Comparison of ENCODE assay signal across 1 cellular context in the genomic region with DNA sequence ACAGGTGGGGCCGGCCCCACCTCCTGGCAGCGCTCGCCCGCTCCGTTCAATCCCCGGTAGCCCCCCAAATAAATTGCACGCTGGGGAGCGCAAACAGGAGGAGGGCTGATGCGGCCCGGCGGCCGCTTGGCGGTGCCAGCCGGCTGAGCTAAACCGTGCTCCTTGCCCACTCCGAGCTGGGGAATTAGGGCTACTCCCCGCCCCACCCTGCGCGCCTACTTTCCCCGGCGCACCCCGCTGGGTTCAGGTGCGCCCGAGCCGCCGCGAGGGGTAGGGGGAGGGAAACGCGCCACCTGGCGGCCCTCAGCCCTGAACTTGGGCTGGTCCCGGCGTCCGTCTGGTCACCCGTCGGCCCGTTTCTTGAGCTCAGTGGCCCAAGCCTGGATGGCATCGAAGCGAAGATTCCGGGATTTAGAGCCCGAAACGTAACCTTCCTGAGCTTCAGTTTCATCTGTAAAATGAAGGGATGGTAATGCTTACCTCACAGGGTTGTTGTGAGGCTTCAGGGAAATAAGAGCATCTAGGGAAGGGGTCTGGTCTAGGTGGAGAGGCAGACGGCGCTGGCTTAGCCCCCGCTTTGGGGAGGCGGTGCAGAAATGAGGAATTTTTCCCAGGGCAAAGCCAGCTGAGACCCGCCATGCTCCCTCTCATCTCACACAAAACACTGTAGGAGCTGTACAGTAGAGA.
TF ChIP-seq lines count a peak whose summit lies in the region.

No MANE protein-coding gene starts in this region.

TF ChIP-seq in K562, 482 proteins besides CTCF, POLR2A, EP300 and RAD21 (continued from another document and continues in another):
- TF ChIP-seq SIRT6 (IDR thresholded peaks at IDR 0.05; ENCODE audit: low read depth, low read length) (no peak), SRF (CRISPR knock-in tag; IDR thresholded peaks at IDR 0.05) (peak in 1 of 2 experiments; percentile 53; a peak in 1 of 4 replicates), BRF1 (IDR thresholded peaks at IDR 0.05; ENCODE audit: borderline replicate concordance, extremely low read depth, insufficient read length) (no peak), ADNP (tag; IDR thresholded peaks at IDR 0.05) (no peak), ZNF586 (CRISPR knock-in tag; conservative IDR thresholded peaks at IDR 0.05) (no peak), HLTF (IDR thresholded peaks at IDR 0.05) (no peak), ZNF668 (CRISPR knock-in tag; IDR thresholded peaks at IDR 0.05) (no peak), ZNF140 (CRISPR knock-in tag; IDR thresholded peaks at IDR 0.05) (no peak), HMG20A (CRISPR knock-in tag; conservative IDR thresholded peaks at IDR 0.05) (no peak), BCOR (IDR thresholded peaks at IDR 0.05) (peak; percentile 73), CSDE1 (IDR thresholded peaks at IDR 0.05) (no peak), CBX2 (IDR thresholded peaks at IDR 0.05; ENCODE audit: insufficient read depth, low read length, poor library complexity, severe bottlenecking) (no peak), ELF2 (CRISPR knock-in tag; IDR thresholded peaks at IDR 0.05) (no peak), ZNF253 (CRISPR knock-in tag; conservative IDR thresholded peaks at IDR 0.05) (no peak), IRF2 (CRISPR knock-in tag; IDR thresholded peaks at IDR 0.05) (no peak), FOXK1 (CRISPR knock-in tag; IDR thresholded peaks at IDR 0.05; ENCODE audit: borderline replicate concordance) (peak; percentile 59; the same call in 1 of the 2 replicates), ZC3H4 (CRISPR knock-in tag; IDR thresholded peaks at IDR 0.05; ENCODE audit: borderline replicate concordance) (no peak), CHD4 (IDR thresholded peaks at IDR 0.05; ENCODE audit: insufficient read depth, insufficient replicate concordance, low read depth, low read length, poor library complexity, severe bottlenecking) (no peak), RBM22 (IDR thresholded peaks at IDR 0.05; ENCODE audit: low read depth, low read length, poor library complexity, severe bottlenecking) (peak; percentile 33), ESRRA (IDR thresholded peaks at IDR 0.05; ENCODE audit: borderline replicate concordance, low read depth) (no peak), ZC3H11A (IDR thresholded peaks at IDR 0.05; ENCODE audit: low read depth, low read length) (no peak), CBX3 (IDR thresholded peaks at IDR 0.05; ENCODE audit: borderline replicate concordance in 1 of 2, low read length in 2 of 2) (no peak)
- TF ChIP-seq, protein P1, sequence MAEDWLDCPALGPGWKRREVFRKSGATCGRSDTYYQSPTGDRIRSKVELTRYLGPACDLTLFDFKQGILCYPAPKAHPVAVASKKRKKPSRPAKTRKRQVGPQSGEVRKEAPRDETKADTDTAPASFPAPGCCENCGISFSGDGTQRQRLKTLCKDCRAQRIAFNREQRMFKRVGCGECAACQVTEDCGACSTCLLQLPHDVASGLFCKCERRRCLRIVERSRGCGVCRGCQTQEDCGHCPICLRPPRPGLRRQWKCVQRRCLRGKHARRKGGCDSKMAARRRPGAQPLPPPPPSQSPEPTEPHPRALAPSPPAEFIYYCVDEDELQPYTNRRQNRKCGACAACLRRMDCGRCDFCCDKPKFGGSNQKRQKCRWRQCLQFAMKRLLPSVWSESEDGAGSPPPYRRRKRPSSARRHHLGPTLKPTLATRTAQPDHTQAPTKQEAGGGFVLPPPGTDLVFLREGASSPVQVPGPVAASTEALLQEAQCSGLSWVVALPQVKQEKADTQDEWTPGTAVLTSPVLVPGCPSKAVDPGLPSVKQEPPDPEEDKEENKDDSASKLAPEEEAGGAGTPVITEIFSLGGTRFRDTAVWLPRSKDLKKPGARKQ (CRISPR knock-in tag; IDR thresholded peaks at IDR 0.05), result no peak
- TF ChIP-seq, protein P2, sequence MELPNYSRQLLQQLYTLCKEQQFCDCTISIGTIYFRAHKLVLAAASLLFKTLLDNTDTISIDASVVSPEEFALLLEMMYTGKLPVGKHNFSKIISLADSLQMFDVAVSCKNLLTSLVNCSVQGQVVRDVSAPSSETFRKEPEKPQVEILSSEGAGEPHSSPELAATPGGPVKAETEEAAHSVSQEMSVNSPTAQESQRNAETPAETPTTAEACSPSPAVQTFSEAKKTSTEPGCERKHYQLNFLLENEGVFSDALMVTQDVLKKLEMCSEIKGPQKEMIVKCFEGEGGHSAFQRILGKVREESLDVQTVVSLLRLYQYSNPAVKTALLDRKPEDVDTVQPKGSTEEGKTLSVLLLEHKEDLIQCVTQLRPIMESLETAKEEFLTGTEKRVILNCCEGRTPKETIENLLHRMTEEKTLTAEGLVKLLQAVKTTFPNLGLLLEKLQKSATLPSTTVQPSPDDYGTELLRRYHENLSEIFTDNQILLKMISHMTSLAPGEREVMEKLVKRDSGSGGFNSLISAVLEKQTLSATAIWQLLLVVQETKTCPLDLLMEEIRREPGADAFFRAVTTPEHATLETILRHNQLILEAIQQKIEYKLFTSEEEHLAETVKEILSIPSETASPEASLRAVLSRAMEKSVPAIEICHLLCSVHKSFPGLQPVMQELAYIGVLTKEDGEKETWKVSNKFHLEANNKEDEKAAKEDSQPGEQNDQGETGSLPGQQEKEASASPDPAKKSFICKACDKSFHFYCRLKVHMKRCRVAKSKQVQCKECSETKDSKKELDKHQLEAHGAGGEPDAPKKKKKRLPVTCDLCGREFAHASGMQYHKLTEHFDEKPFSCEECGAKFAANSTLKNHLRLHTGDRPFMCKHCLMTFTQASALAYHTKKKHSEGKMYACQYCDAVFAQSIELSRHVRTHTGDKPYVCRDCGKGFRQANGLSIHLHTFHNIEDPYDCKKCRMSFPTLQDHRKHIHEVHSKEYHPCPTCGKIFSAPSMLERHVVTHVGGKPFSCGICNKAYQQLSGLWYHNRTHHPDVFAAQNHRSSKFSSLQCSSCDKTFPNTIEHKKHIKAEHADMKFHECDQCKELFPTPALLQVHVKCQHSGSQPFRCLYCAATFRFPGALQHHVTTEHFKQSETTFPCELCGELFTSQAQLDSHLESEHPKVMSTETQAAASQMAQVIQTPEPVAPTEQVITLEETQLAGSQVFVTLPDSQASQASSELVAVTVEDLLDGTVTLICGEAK (IDR thresholded peaks at IDR 0.05), result peak; percentile 20; the same call in 1 of the 2 replicates
- TF ChIP-seq, protein P2 (CRISPR knock-in tag; IDR thresholded peaks at IDR 0.05), result no peak
- TF ChIP-seq, protein P3, sequence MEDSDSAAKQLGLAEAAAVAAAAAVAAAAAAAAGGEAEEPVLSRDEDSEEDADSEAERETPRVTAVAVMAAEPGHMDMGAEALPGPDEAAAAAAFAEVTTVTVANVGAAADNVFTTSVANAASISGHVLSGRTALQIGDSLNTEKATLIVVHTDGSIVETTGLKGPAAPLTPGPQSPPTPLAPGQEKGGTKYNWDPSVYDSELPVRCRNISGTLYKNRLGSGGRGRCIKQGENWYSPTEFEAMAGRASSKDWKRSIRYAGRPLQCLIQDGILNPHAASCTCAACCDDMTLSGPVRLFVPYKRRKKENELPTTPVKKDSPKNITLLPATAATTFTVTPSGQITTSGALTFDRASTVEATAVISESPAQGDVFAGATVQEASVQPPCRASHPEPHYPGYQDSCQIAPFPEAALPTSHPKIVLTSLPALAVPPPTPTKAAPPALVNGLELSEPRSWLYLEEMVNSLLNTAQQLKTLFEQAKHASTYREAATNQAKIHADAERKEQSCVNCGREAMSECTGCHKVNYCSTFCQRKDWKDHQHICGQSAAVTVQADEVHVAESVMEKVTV (CRISPR knock-in tag; IDR thresholded peaks at IDR 0.05), result peak; percentile 69
- TF ChIP-seq, protein P4, sequence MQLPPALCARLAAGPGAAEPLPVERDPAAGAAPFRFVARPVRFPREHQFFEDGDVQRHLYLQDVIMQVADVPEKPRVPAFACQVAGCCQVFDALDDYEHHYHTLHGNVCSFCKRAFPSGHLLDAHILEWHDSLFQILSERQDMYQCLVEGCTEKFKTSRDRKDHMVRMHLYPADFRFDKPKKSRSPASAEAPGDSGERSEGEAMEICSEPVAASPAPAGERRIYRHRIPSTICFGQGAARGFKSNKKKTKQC (CRISPR knock-in tag; IDR thresholded peaks at IDR 0.05), result peak; percentile 33; the same call in 1 of the 2 replicates
- TF ChIP-seq, protein P5, sequence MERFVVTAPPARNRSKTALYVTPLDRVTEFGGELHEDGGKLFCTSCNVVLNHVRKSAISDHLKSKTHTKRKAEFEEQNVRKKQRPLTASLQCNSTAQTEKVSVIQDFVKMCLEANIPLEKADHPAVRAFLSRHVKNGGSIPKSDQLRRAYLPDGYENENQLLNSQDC (CRISPR knock-in tag; IDR thresholded peaks at IDR 0.05), result no peak
- TF ChIP-seq, protein P6, sequence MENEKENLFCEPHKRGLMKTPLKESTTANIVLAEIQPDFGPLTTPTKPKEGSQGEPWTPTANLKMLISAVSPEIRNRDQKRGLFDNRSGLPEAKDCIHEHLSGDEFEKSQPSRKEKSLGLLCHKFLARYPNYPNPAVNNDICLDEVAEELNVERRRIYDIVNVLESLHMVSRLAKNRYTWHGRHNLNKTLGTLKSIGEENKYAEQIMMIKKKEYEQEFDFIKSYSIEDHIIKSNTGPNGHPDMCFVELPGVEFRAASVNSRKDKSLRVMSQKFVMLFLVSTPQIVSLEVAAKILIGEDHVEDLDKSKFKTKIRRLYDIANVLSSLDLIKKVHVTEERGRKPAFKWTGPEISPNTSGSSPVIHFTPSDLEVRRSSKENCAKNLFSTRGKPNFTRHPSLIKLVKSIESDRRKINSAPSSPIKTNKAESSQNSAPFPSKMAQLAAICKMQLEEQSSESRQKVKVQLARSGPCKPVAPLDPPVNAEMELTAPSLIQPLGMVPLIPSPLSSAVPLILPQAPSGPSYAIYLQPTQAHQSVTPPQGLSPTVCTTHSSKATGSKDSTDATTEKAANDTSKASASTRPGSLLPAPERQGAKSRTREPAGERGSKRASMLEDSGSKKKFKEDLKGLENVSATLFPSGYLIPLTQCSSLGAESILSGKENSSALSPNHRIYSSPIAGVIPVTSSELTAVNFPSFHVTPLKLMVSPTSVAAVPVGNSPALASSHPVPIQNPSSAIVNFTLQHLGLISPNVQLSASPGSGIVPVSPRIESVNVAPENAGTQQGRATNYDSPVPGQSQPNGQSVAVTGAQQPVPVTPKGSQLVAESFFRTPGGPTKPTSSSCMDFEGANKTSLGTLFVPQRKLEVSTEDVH (IDR thresholded peaks at IDR 0.05; ENCODE audit: low read depth, partially characterized antibody), result no peak
- TF ChIP-seq, protein P7, sequence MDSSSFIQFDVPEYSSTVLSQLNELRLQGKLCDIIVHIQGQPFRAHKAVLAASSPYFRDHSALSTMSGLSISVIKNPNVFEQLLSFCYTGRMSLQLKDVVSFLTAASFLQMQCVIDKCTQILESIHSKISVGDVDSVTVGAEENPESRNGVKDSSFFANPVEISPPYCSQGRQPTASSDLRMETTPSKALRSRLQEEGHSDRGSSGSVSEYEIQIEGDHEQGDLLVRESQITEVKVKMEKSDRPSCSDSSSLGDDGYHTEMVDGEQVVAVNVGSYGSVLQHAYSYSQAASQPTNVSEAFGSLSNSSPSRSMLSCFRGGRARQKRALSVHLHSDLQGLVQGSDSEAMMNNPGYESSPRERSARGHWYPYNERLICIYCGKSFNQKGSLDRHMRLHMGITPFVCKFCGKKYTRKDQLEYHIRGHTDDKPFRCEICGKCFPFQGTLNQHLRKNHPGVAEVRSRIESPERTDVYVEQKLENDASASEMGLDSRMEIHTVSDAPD (CRISPR knock-in tag; IDR thresholded peaks at IDR 0.05), result no peak
- TF ChIP-seq, protein P8, sequence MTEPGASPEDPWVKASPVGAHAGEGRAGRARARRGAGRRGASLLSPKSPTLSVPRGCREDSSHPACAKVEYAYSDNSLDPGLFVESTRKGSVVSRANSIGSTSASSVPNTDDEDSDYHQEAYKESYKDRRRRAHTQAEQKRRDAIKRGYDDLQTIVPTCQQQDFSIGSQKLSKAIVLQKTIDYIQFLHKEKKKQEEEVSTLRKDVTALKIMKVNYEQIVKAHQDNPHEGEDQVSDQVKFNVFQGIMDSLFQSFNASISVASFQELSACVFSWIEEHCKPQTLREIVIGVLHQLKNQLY (CRISPR knock-in tag; conservative IDR thresholded peaks at IDR 0.05), result no peak
- TF ChIP-seq, protein P9, sequence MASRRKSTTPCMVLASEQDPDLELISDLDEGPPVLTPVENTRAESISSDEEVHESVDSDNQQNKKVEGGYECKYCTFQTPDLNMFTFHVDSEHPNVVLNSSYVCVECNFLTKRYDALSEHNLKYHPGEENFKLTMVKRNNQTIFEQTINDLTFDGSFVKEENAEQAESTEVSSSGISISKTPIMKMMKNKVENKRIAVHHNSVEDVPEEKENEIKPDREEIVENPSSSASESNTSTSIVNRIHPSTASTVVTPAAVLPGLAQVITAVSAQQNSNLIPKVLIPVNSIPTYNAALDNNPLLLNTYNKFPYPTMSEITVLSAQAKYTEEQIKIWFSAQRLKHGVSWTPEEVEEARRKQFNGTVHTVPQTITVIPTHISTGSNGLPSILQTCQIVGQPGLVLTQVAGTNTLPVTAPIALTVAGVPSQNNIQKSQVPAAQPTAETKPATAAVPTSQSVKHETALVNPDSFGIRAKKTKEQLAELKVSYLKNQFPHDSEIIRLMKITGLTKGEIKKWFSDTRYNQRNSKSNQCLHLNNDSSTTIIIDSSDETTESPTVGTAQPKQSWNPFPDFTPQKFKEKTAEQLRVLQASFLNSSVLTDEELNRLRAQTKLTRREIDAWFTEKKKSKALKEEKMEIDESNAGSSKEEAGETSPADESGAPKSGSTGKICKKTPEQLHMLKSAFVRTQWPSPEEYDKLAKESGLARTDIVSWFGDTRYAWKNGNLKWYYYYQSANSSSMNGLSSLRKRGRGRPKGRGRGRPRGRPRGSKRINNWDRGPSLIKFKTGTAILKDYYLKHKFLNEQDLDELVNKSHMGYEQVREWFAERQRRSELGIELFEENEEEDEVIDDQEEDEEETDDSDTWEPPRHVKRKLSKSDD (conservative IDR thresholded peaks at IDR 0.05; ENCODE audit: low read length), result no peak
